Comparison of ENCODE assay signal across 12 cellular contexts in genomic region chr18:80881-81280, GRCh38. TPM values are rescaled to one million over a fixed set of nuclear protein-coding genes. Genes with fewer than 3 reads are reported as not detected.
"Had no signal": no experiment of that assay in that cellular context is flagged by ENCODE, and none has a peak within 500 bp of the region (broad histone marks: within the 10 kb centered on the region; RNA-seq: fewer than 3 reads in every experiment).

No MANE protein-coding gene starts in this region.

RNA-seq across cellular contexts. Expression of gene TUBB8B, which starts 31.5 kb away (rescaled TPM):
- total RNA-seq: naive thymus-derived CD8-positive, alpha-beta T cell; natural killer cell treated with Interleukin-12 subunit alpha and Interleukin-12 subunit beta and Interleukin-15 and Interleukin-18, amount 100 ng/mL, for 72 hours; neural crest cell; occipital lobe; osteoblast; pulmonary artery endothelial cell; right atrium auricular region; sciatic nerve; smooth muscle cell; suprapubic skin; transverse colon; urinary bladder had no signal
- polyA plus RNA-seq: naive thymus-derived CD8-positive, alpha-beta T cell had no signal
